ENCODE assay signal across 18 cellular contexts in the genomic region with DNA sequence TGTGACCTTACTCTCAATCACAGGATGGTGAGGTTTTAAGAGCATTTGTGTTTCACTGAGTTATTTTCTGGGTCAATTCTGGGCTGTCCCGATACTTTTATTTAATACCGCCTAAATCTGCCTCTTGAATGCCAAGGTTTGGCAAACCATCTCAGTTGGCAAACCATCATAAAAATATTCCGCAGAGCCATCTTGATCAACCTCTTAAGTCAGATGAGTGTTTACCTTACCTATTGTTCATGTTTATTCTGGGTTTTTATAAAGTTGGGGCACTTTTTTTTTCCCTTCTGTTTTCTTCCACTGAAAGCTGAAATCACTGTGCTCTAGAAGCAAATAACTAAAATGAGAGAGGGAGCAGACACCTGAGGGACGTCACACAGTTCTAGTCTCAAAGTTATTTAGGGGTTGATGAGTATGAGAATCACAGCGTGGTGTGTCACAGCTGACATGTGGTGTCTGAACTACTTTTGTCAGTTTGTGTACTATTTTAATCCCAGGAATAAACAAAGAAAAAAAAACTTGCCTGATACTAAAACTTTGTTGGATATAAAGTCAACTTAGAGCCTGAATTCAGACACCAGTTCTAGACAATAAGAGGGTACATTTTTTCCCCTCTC. TPM values are rescaled to one million over a fixed set of nuclear protein-coding genes. Genes with fewer than 3 reads are reported as not detected.
A peak's percentile ranks its signal among the peaks of the same experiment; 100 is the strongest.
DNase-seq lines count a peak whose midpoint lies in the region; ATAC-seq and TF ChIP-seq lines count a peak whose summit lies in the region.
"Had no signal": no experiment of that assay in that cellular context is flagged by ENCODE, and none has a peak within 500 bp of the region (broad histone marks: within the 10 kb centered on the region; RNA-seq: fewer than 3 reads in every experiment).

No MANE protein-coding gene starts in this region.

- no peaks in the 10 kb centered on the region for H3K27me3 ChIP-seq in mammary epithelial cell (ENCODE audit: insufficient read depth, low read length)
- H3K27me3 ChIP-seq: tibial nerve had no signal

- no peaks in the 10 kb centered on the region for H3K36me3 ChIP-seq in mammary epithelial cell (ENCODE audit: insufficient read depth, low read length)
- H3K36me3 ChIP-seq: tibial nerve had no signal

- H2AFZ ChIP-seq in mammary epithelial cell (ENCODE audit: low read depth, low read length), result no peak overlapping the region

- H3K27ac ChIP-seq in mammary epithelial cell (ENCODE audit: insufficient read depth, low read depth, low read length), result peak overlapping the region; percentile 51
- H3K27ac ChIP-seq: tibial nerve had no signal

- no peaks in the 10 kb centered on the region for H4K20me1 ChIP-seq in mammary epithelial cell (ENCODE audit: insufficient read depth, low read length)

- CTCF ChIA-PET in mammary epithelial cell (lab: Charles Lee; ENCODE audit: low non-redundant PET), result interaction anchor here (0.6 to 0.8 kb wide), 2 partner anchors 18 to 119 kb away, joined by 3 to 8 read pairs; no protein-coding TSS in a partner anchor

- H3K4me1 ChIP-seq in mammary epithelial cell (ENCODE audit: insufficient read depth, low read length), result peaks cover 31% of the 10 kb centered on the region
- H3K4me1 ChIP-seq: tibial nerve had no signal

- H3K9me3 ChIP-seq in mammary epithelial cell (replicated peaks; ENCODE audit: insufficient read depth, low read length), result no peaks in the 10 kb centered on the region

- H3K9ac ChIP-seq in mammary epithelial cell (ENCODE audit: insufficient read depth, low read length), result no peak overlapping the region

- H3K4me2 ChIP-seq in mammary epithelial cell (ENCODE audit: insufficient read depth, low read depth, low read length), result no peak overlapping the region

- H3K79me2 ChIP-seq in mammary epithelial cell (ENCODE audit: insufficient read depth, low read length), result no peaks in the 10 kb centered on the region

- dilution Hi-C loops in mammary epithelial cell (cut with HindIII; ENCODE audit: low sequenced_read_pairs), result no loop called here

- intact Hi-C loops in mammary epithelial cell (cut with micrococcal nuclease), result no loop called here

- peak; percentile 88 for DNase-seq in DMS79 treated with DMSO at 0.1 percent for 48 hours (lab: John Stamatoyannopoulos, UW)
- peak; percentile 16 for DNase-seq in NCI-H2029 (lab: John Stamatoyannopoulos, UW)
- DNase-seq in mammary epithelial cell, result no peak
- DNase-seq in myocyte (ENCODE audit: low read depth), result peak; percentile 81
- DNase-seq in putamen (ENCODE audit: low spot score), result no peak
- DNase-seq: activated T-cell treated with anti-CD3 and anti-CD28 coated beads for 4 hours; CD8-positive, alpha-beta memory T cell; GOT3; head of caudate nucleus; Kasumi-1; NCI-H526 treated with DMSO at 0.1 percent for 48 hours; occipital lobe; stimulated activated CD4-positive, alpha-beta T cell treated with anti-CD3 and anti-CD28 coated beads, Interleukin-1b, Interleukin-23, amount 100 ng/mL, for 48 hours; stimulated activated naive CD8-positive, alpha-beta T cell treated with anti-CD3 and anti-CD28 coated beads, Interleukin-15, Interleukin-2, amounts not matched to agents 100 U/mL and 50 U/mL, for 24 hours had no signal

- TF ChIP-seq CTCF in mammary epithelial cell (conservative IDR thresholded peaks at IDR 0.05 in 1 of 2, IDR thresholded peaks at IDR 0.05 in 1 of 2; ENCODE audit: extremely low read depth in 1 of 2, insufficient read depth in 1 of 2, low read depth in 1 of 2, low read length in 2 of 2), result no peak

- no peak for ATAC-seq in GM19395 (IDR thresholded peaks at IDR 0.05; ENCODE audit: unreplicated experiment)
- ATAC-seq in HG02798 (IDR thresholded peaks at IDR 0.05; ENCODE audit: poor library complexity, unreplicated experiment), result no peak
- ATAC-seq in HG03439 (IDR thresholded peaks at IDR 0.05; ENCODE audit: unreplicated experiment), result no peak
- ATAC-seq: stimulated activated naive CD8-positive, alpha-beta T cell treated with anti-CD3 and anti-CD28 coated beads, Interleukin-15, Interleukin-2, amounts not matched to agents 100 U/mL and 50 U/mL, for 24 hours had no signal

- 45% methylated on average over 5 of the region's 5 CpGs for WGBS in mammary epithelial cell (ENCODE audit: low coverage, missing lambda C conversion rate)

- H3K4me3 ChIP-seq in mammary epithelial cell (replicated peaks in 1 of 3; ENCODE audit: insufficient read depth in 1 of 3, low read depth in 2 of 3, low read length in 3 of 3), result no peak overlapping the region
- H3K4me3 ChIP-seq: tibial nerve had no signal

- BruUV-seq in mammary epithelial cell (replicated peaks; lab: Mats Ljungman, UMichigan), result TSS peak; percentile 84

- in situ Hi-C loops in mammary epithelial cell (cut with MboI; ENCODE audit: low sequenced_read_pairs in 2 of 2), result no loop called here

RNA-seq across cellular contexts. Expression of a gene that starts 48.6 kb away (rescaled TPM):
- total RNA-seq in mammary epithelial cell, result 10 to 100 TPM; 14.0 to 14.5 TPM
- polyA plus RNA-seq in mammary epithelial cell, result 5.0 TPM
- 0.47 TPM for polyA minus RNA-seq in mammary epithelial cell
- 21.9 and 24.3 TPM in 2 replicates for total RNA-seq in myocyte
- 4.0 TPM for polyA plus RNA-seq in myocyte (2012)

Comparison
In these comparisons a context has a peak if more than half of its experiments do, and no peak if none do; other contexts are left out.
1. DNase-seq: peak in DMS79 treated with DMSO at 0.1 percent for 48 hours (single experiment), NCI-H2029 (single experiment) and myocyte (single experiment); none in mammary epithelial cell (single experiment) and putamen (single experiment).